ENCODE assay signal across 10 cellular contexts in the genomic region with DNA sequence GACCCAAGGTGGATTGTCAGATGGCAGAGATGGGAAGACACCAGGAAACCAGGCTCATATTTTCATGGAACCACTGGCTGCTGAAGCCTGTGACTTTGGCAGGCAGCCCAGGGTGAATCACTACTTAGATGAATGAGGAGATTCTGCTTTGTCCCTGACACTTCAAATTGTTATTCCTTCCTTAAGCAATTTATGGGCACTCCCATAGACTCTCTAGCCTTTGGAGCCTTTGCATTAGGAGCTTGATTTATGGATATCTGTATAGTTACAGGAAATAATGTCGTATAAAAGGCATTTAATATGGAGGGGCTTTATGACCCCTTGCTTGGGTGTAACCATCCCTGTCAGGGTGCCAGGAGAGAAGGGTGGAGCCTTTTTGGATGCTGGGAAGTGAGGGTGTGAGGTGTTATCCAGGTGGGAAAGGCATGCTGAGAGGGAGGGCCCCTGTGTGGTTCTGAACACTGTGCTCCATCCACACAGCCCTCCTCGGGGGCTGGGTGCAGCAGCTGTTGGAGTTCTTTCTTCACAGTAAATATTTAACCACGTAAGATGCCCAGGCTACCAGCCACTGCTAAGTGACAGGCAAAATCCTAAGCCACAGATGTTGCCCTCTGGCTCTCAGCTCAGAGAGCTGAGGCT. TPM values are rescaled to one million over a fixed set of nuclear protein-coding genes. Genes with fewer than 3 reads are reported as not detected.
DNase-seq lines count a peak whose midpoint lies in the region; ATAC-seq and TF ChIP-seq lines count a peak whose summit lies in the region.
"Had no signal": no experiment of that assay in that cellular context is flagged by ENCODE, and none has a peak within 500 bp of the region (broad histone marks: within the 10 kb centered on the region; RNA-seq: fewer than 3 reads in every experiment).

No MANE protein-coding gene starts in this region.

- H3K27me3 ChIP-seq in right atrium auricular region (no peaks in the 10 kb centered on the region), SK-N-SH (ENCODE audit: insufficient read depth) (no peaks in the 10 kb centered on the region), hepatocyte (no peaks in the 10 kb centered on the region), aorta (ENCODE audit: control insufficient read depth in 1 of 2, insufficient read depth in 2 of 2, low read length in 1 of 2) (no peaks in the 10 kb centered on the region)
- H3K27me3 ChIP-seq: ascending aorta had no signal

- CTCF ChIA-PET in SK-N-SH (lab: Yijun Ruan, JAX), result interaction anchor here (0.8 kb wide), 1 partner anchor 15 kb away, joined by 3 read pairs; no protein-coding TSS in a partner anchor

- H3F3A ChIP-seq in SK-N-SH (replicated peaks; ENCODE audit: insufficient read depth), result no peaks in the 10 kb centered on the region

- DNase-seq in left cardiac atrium (peak; percentile 58), right atrium auricular region (ENCODE audit: low spot score) (no peak), SK-N-SH (peak; percentile 14), hepatocyte (ENCODE audit: low spot score) (peak; percentile 40), aorta (peak; percentile 79 to 80)
- DNase-seq in stimulated activated CD4-positive, alpha-beta T cell treated with anti-CD3 and anti-CD28 coated beads, Interleukin-2, amount 100 ng/mL, for 24 hours, result no peak

- H3K9me2 ChIP-seq in SK-N-SH (no peaks in the 10 kb centered on the region), hepatocyte (replicated peaks; ENCODE audit: insufficient read depth) (no peaks in the 10 kb centered on the region)

- H2AFZ ChIP-seq in SK-N-SH (ENCODE audit: low read depth) (no peak overlapping the region), hepatocyte (no peak overlapping the region)

- H3K4me3 ChIP-seq in right atrium auricular region (no peak overlapping the region), SK-N-SH (ENCODE audit: low read depth in 2 of 2, low read length in 1 of 2) (no peak overlapping the region), hepatocyte (no peak overlapping the region), aorta (ENCODE audit: low read length in 2 of 2) (no peak overlapping the region)
- H3K4me3 ChIP-seq: ascending aorta had no signal

- ATAC-seq in left cardiac atrium, result peak; percentile 41 to 66
- ATAC-seq in aorta (ENCODE audit: low FRiP score), result no peak
- ATAC-seq in HG02981 (IDR thresholded peaks at IDR 0.05; ENCODE audit: unreplicated experiment), result no peak
- ATAC-seq in HG02852 (IDR thresholded peaks at IDR 0.05; ENCODE audit: unreplicated experiment), result no peak

- WGBS in SK-N-SH (ENCODE audit: low lambda C conversion rate), result 35% methylated on average over 2 of the region's 3 CpGs
- WGBS in hepatocyte (ENCODE audit: low lambda C conversion rate, missing lambda C conversion rate), result 64% methylated on average over 3 of the region's 3 CpGs
- WGBS in aorta, 2 donors, result 51 to 65% methylated on average over 3 of the region's 3 CpGs

- no peaks in the 10 kb centered on the region for H3K9me3 ChIP-seq in right atrium auricular region
- no peaks in the 10 kb centered on the region for H3K9me3 ChIP-seq in SK-N-SH
- no peaks in the 10 kb centered on the region for H3K9me3 ChIP-seq in hepatocyte (ENCODE audit: low read depth)
- no peaks in the 10 kb centered on the region for H3K9me3 ChIP-seq in aorta (ENCODE audit: control insufficient read depth, low read length)
- H3K9me3 ChIP-seq: ascending aorta had no signal

- H3K27ac ChIP-seq in right atrium auricular region, result no peak overlapping the region
- H3K27ac ChIP-seq in SK-N-SH (ENCODE audit: low read depth in 2 of 2, low read length in 1 of 2), result peak overlapping the region in 1 of 2 experiments; percentile 66; a peak in 2 of 4 replicates
- no peak overlapping the region for H3K27ac ChIP-seq in hepatocyte
- H3K27ac ChIP-seq in aorta (ENCODE audit: low read depth in 1 of 2, low read length in 2 of 2), result no peak overlapping the region
- H3K27ac ChIP-seq: ascending aorta, HL-60 had no signal

- POLR2A ChIA-PET in SK-N-SH (lab: Yijun Ruan, JAX), result no interaction called here

- H3K4me1 ChIP-seq in right atrium auricular region (no peaks in the 10 kb centered on the region), SK-N-SH (ENCODE audit: control insufficient read depth in 1 of 2, insufficient read depth in 2 of 2, low read depth in 1 of 2, low read length in 1 of 2) (peaks cover 5 to 11% of the 10 kb centered on the region in 2 experiments; a peak in 3 of 4 replicates), hepatocyte (ENCODE audit: insufficient read depth) (no peaks in the 10 kb centered on the region), aorta (ENCODE audit: control insufficient read depth in 1 of 2, insufficient read depth in 2 of 2, low read length in 2 of 2) (no peaks in the 10 kb centered on the region)
- H3K4me1 ChIP-seq: ascending aorta had no signal

- no peak for TF ChIP-seq RAD21 in SK-N-SH (IDR thresholded peaks at IDR 0.05; ENCODE audit: low read length)

- H3K4me2 ChIP-seq in SK-N-SH (peak overlapping the region; percentile 41; the same call in 1 of the 2 replicates), hepatocyte (no peak overlapping the region)

- peak in 1 of 2 experiments; percentile 70; a peak in 1 of 4 replicates for TF ChIP-seq EP300 in SK-N-SH (IDR thresholded peaks at IDR 0.05; ENCODE audit: borderline replicate concordance in 1 of 2, low read depth in 1 of 2, low read length in 1 of 2)

- TF ChIP-seq CTCF in right atrium auricular region (IDR thresholded peaks at IDR 0.05) (no peak), SK-N-SH (IDR thresholded peaks at IDR 0.05) (no peak), hepatocyte (IDR thresholded peaks at IDR 0.05; ENCODE audit: poor library complexity) (no peak)

- H3K9ac ChIP-seq in SK-N-SH, result no peak overlapping the region

- H3K79me2 ChIP-seq in SK-N-SH (ENCODE audit: insufficient read depth) (no peaks in the 10 kb centered on the region), hepatocyte (no peaks in the 10 kb centered on the region)

- H4K20me1 ChIP-seq in SK-N-SH (ENCODE audit: insufficient read depth) (no peaks in the 10 kb centered on the region), hepatocyte (ENCODE audit: insufficient read depth, poor library complexity, severe bottlenecking) (no peaks in the 10 kb centered on the region)

- H3K36me3 ChIP-seq in right atrium auricular region, result no peaks in the 10 kb centered on the region
- no peaks in the 10 kb centered on the region for H3K36me3 ChIP-seq in SK-N-SH (replicated peaks in 1 of 2; ENCODE audit: control insufficient read depth in 1 of 2, insufficient read depth in 2 of 2, low read length in 1 of 2)
- H3K36me3 ChIP-seq in hepatocyte (replicated peaks; ENCODE audit: insufficient read depth, low read depth), result no peaks in the 10 kb centered on the region
- no peaks in the 10 kb centered on the region for H3K36me3 ChIP-seq in aorta (ENCODE audit: control insufficient read depth in 1 of 2, insufficient read depth in 2 of 2, low read length in 1 of 2)
- H3K36me3 ChIP-seq: ascending aorta had no signal

- intact Hi-C loops in left cardiac atrium (cut with DNase I), result loop anchor here in 1 of 2 donors (5.0 kb wide), 1 partner anchor 39 kb away; a partner anchor contains a TSS
- intact Hi-C loops in aorta (cut with DNase I), result no loop called here

TF ChIP-seq in SK-N-SH, 30 proteins besides CTCF, POLR2A, EP300 and RAD21 (continues in another document):
- no peak for TF ChIP-seq POLR2AphosphoS5 (IDR thresholded peaks at IDR 0.05; ENCODE audit: low read depth, low read length)
- no peak for TF ChIP-seq FOXM1 (IDR thresholded peaks at IDR 0.05; ENCODE audit: low read depth)
- no peak for TF ChIP-seq RCOR1 (IDR thresholded peaks at IDR 0.05; ENCODE audit: low read length)

RNA-seq across cellular contexts. Expression of a gene that starts 35.3 kb away (rescaled TPM):
- total RNA-seq in left cardiac atrium (1 to 10 TPM; 4.7 to 6.0 TPM), right atrium auricular region (10 to 100 TPM; 11.1 to 17.0 TPM), hepatocyte (9.4 and 10.3 TPM in 2 replicates), aorta (10 to 100 TPM; 11.1 to 17.1 TPM)
- polyA plus RNA-seq in SK-N-SH (2012; rRNA removed) (0.28 TPM in 1 of 2 replicates, not detected in the other), hepatocyte (5.1 and 7.0 TPM in 2 replicates), aorta (10 to 100 TPM in 1 of 2 donors, 1 to 10 TPM in 1; 4.1 to 29.8 TPM)
- polyA plus RNA-seq in SK-N-SH (2012; cell fraction: cytosol; rRNA removed), result 0.10 and 0.17 TPM in 2 replicates
- polyA plus RNA-seq in SK-N-SH (2012; cell fraction: nucleus; rRNA removed), result not detected in 2 replicates

RNA-seq across cellular contexts. Expression of a gene that starts 38.6 kb away (rescaled TPM):
- not detected for total RNA-seq in left cardiac atrium
- total RNA-seq in right atrium auricular region, result not detected
- 0.15 TPM in 1 of 2 replicates, not detected in the other for polyA plus RNA-seq in SK-N-SH (2012; rRNA removed)
- polyA plus RNA-seq in SK-N-SH (2012; cell fraction: cytosol; rRNA removed), result 0.08 and 0.17 TPM in 2 replicates
- polyA plus RNA-seq in SK-N-SH (2012; cell fraction: nucleus; rRNA removed), result 0.20 TPM in 1 of 2 replicates, not detected in the other
- total RNA-seq in hepatocyte, result 0.50 and 4.4 TPM in 2 replicates
- not detected in 2 replicates for polyA plus RNA-seq in hepatocyte
- under 1 TPM; 0.57 to 0.97 TPM for total RNA-seq in aorta
- not detected for polyA plus RNA-seq in aorta
- total RNA-seq: ascending aorta had no signal

RNA-seq across cellular contexts. Expression of a gene that starts 41.9 kb away (rescaled TPM):
- total RNA-seq in left cardiac atrium (100 to 1,000 TPM; 158 to 166 TPM), right atrium auricular region (100 to 1,000 TPM; 113 to 166 TPM), hepatocyte (151 and 152 TPM in 2 replicates), aorta (10 to 100 TPM; 58.4 to 65.2 TPM)
- polyA plus RNA-seq in SK-N-SH (2012; rRNA removed) (169 and 192 TPM in 2 replicates), hepatocyte (144 and 158 TPM in 2 replicates), aorta (100 to 1,000 TPM in 1 of 2 donors, 10 to 100 TPM in 1; 96.3 to 157 TPM)
- 162 and 163 TPM in 2 replicates for polyA plus RNA-seq in SK-N-SH (2012; cell fraction: cytosol; rRNA removed)
- 106 and 117 TPM in 2 replicates for polyA plus RNA-seq in SK-N-SH (2012; cell fraction: nucleus; rRNA removed)

RNA-seq across cellular contexts. Expression of a gene that starts 42.0 kb away (rescaled TPM):
- total RNA-seq in left cardiac atrium, result 100 to 1,000 TPM; 103 to 105 TPM
- total RNA-seq in right atrium auricular region, result 10 to 100 TPM; 54.3 to 61.4 TPM
- polyA plus RNA-seq in SK-N-SH (2012; rRNA removed), result 156 and 188 TPM in 2 replicates
- polyA plus RNA-seq in SK-N-SH (2012; cell fraction: cytosol; rRNA removed), result 178 and 185 TPM in 2 replicates
- polyA plus RNA-seq in SK-N-SH (2012; cell fraction: nucleus; rRNA removed), result 47.3 and 72.5 TPM in 2 replicates
- total RNA-seq in hepatocyte, result 62.5 and 62.8 TPM in 2 replicates
- polyA plus RNA-seq in hepatocyte, result 126 and 128 TPM in 2 replicates
- 10 to 100 TPM; 30.4 to 31.9 TPM for total RNA-seq in aorta
- polyA plus RNA-seq in aorta, result 100 to 1,000 TPM in 1 of 2 donors, 10 to 100 TPM in 1; 45.4 to 131 TPM

RNA-seq across cellular contexts. Expression of a gene that starts 46.7 kb away (rescaled TPM):
- 10 to 100 TPM; 53.3 to 92.2 TPM for total RNA-seq in left cardiac atrium
- total RNA-seq in right atrium auricular region, result 10 to 100 TPM; 40.6 to 44.7 TPM
- polyA plus RNA-seq in SK-N-SH (2012; rRNA removed), result 0.87 and 1.2 TPM in 2 replicates
- polyA plus RNA-seq in SK-N-SH (2012; cell fraction: cytosol; rRNA removed), result 0.35 and 0.58 TPM in 2 replicates
- 2.2 and 5.0 TPM in 2 replicates for polyA plus RNA-seq in SK-N-SH (2012; cell fraction: nucleus; rRNA removed)
- 23.9 and 30.8 TPM in 2 replicates for total RNA-seq in hepatocyte
- polyA plus RNA-seq in hepatocyte, result 39.1 and 64.5 TPM in 2 replicates
- 1 to 10 TPM; 6.1 to 9.1 TPM for total RNA-seq in aorta
- polyA plus RNA-seq in aorta, result 10 to 100 TPM in 1 of 2 donors, 1 to 10 TPM in 1; 1.1 to 13.0 TPM
- total RNA-seq: ascending aorta had no signal

Comparison
In these comparisons a context has a peak if more than half of its experiments do, and no peak if none do; other contexts are left out.
1. DNase-seq: peak in left cardiac atrium (single experiment), SK-N-SH (single experiment), hepatocyte (single experiment) and aorta (2 of 2); none in right atrium auricular region (single experiment) and stimulated activated CD4-positive, alpha-beta T cell treated with anti-CD3 and anti-CD28 coated beads, Interleukin-2, amount 100 ng/mL, for 24 hours (0 of 2).
2. ATAC-seq: peak in left cardiac atrium (2 of 2); none in aorta (single experiment), HG02981 (single experiment) and HG02852 (single experiment).